Comparison of ENCODE assay signal across 22 cellular contexts in genomic region chr1:207949571-207950195, GRCh38. TPM values are rescaled to one million over a fixed set of nuclear protein-coding genes. Genes with fewer than 3 reads are reported as not detected.
"Had no signal": no experiment of that assay in that cellular context is flagged by ENCODE, and none has a peak within 500 bp of the region (broad histone marks: within the 10 kb centered on the region; RNA-seq: fewer than 3 reads in every experiment).

No MANE protein-coding gene starts in this region.

- H3K4me3 ChIP-seq: gastroesophageal sphincter, hepatocyte, lung, neural progenitor cell, pancreas, smooth muscle cell, tibial artery, upper lobe of left lung, uterus had no signal

- H2AFZ ChIP-seq: hepatocyte, neural progenitor cell had no signal

- H3K79me2 ChIP-seq: hepatocyte had no signal

- H3K9me3 ChIP-seq: pancreas, tibial artery, upper lobe of left lung, uterus had no signal

- H3K4me1 ChIP-seq: gastroesophageal sphincter, pancreas, tibial artery, uterus had no signal

- H3K9ac ChIP-seq: neural progenitor cell had no signal

- H3K27me3 ChIP-seq: gastroesophageal sphincter, pancreas, tibial artery, upper lobe of left lung, uterus had no signal

- H3K27ac ChIP-seq: gastroesophageal sphincter, hepatocyte, neural progenitor cell, pancreas, tibial artery had no signal

- ATAC-seq: esophagus mucosa; gastroesophageal sphincter; left colon; natural killer cell treated with Interleukin-12 subunit alpha and Interleukin-12 subunit beta and Interleukin-15 and Interleukin-18, amount 100 ng/mL, for 72 hours; pancreas; stimulated activated effector memory CD8-positive, alpha-beta T cell treated with anti-CD3 and anti-CD28 coated beads, Interleukin-12 subunit alpha, Interleukin-12 subunit beta, amount 100 ng/mL, for 72 hours; stimulated activated naive CD8-positive, alpha-beta T cell treated with anti-CD3 and anti-CD28 coated beads, Interleukin-15, Interleukin-2, amounts not matched to agents 100 U/mL and 50 U/mL, for 24 hours had no signal

- DNase-seq: glutamatergic neuron; kidney; left colon; mesenchymal stem cell; midbrain; nucleus accumbens; pancreas; right cardiac atrium; stimulated activated CD4-positive, alpha-beta T cell treated with anti-CD3 and anti-CD28 coated beads, Interleukin-4, amount 100 ng/mL, for 1 hour; stimulated activated CD8-positive, alpha-beta memory T cell treated with anti-CD3 and anti-CD28 coated beads, Interleukin-4, amount 100 ng/mL, for 48 hours; stimulated activated naive CD8-positive, alpha-beta T cell treated with anti-CD3 and anti-CD28 coated beads, Interleukin-15, Interleukin-2, amounts not matched to agents 100 U/mL and 50 U/mL, for 24 hours; tibial artery; upper lobe of left lung; uterus had no signal

- H3K4me2 ChIP-seq: hepatocyte, neural progenitor cell, smooth muscle cell had no signal

- FAIRE-seq: kidney, pancreas had no signal

- H3K36me3 ChIP-seq: gastroesophageal sphincter, neural progenitor cell, pancreas, tibial artery, upper lobe of left lung, uterus had no signal

RNA-seq across cellular contexts. Expression of gene CD34, which starts 38.8 kb away (rescaled TPM):
- total RNA-seq: natural killer cell treated with Interleukin-12 subunit alpha and Interleukin-12 subunit beta and Interleukin-15 and Interleukin-18, amount 100 ng/mL, for 72 hours; smooth muscle cell had no signal
- polyA plus RNA-seq: smooth muscle cell had no signal
